In genomic region chr15:83855956-83856355, GRCh38 we compare ENCODE assay signal across 21 cellular contexts.
"Had no signal": no experiment of that assay in that cellular context is flagged by ENCODE, and none has a peak within 500 bp of the region (broad histone marks: within the 10 kb centered on the region; RNA-seq: fewer than 3 reads in every experiment).

No MANE protein-coding gene starts in this region.

- H3K27me3 Mint-ChIP-seq: activated naive CD4-positive, alpha-beta T cell treated with anti-CD3 and anti-CD28 coated beads, Interleukin-2, amount 10 ng/mL, durations not matched to agents 7 days and 5 days had no signal

- H3K27ac ChIP-seq: gastrocnemius medialis, lower lobe of right lung, prostate gland, thyroid gland had no signal

- H3K36me3 Mint-ChIP-seq: activated naive CD4-positive, alpha-beta T cell treated with anti-CD3 and anti-CD28 coated beads, Interleukin-2, amount 10 ng/mL, durations not matched to agents 7 days and 5 days; natural killer cell treated with Interleukin-12 subunit alpha and Interleukin-12 subunit beta and Interleukin-15 and Interleukin-18, amount 100 ng/mL, for 72 hours had no signal

- H3K27ac Mint-ChIP-seq: activated B cell treated with CpG ODN at 0.5 μM for 24 hours; activated CD4-positive, alpha-beta T cell treated with anti-CD3 and anti-CD28 coated beads for 36 hours; activated naive CD4-positive, alpha-beta T cell treated with anti-CD3 and anti-CD28 coated beads, Interleukin-2, amount 10 ng/mL, durations not matched to agents 7 days and 5 days; activated naive CD8-positive, alpha-beta T cell treated with anti-CD3 and anti-CD28 coated beads, Interleukin-2, amount 50 U/mL, for 24 hours; dendritic cell treated with granulocyte-macrophage colony-stimulating factor and Interleukin-4, amounts not matched to agents 40 ng/mL and 50 ng/mL, for 4 days; natural killer cell treated with Interleukin-12 subunit alpha and Interleukin-12 subunit beta and Interleukin-15 and Interleukin-18, amount 100 ng/mL, for 72 hours; T-helper 1 cell treated with Interleukin-12 subunit alpha and Interleukin-12 subunit beta and Interleukin-4 antibody, amounts not matched to agents 30 μg/mL and 1 μg/mL, for 36 hours had no signal

- H3K4me1 Mint-ChIP-seq: activated B cell treated with CpG ODN at 0.5 μM for 24 hours; activated CD4-positive, alpha-beta T cell treated with anti-CD3 and anti-CD28 coated beads for 36 hours; activated naive CD4-positive, alpha-beta T cell treated with anti-CD3 and anti-CD28 coated beads, Interleukin-2, amount 10 ng/mL, durations not matched to agents 7 days and 5 days; activated naive CD8-positive, alpha-beta T cell treated with anti-CD3 and anti-CD28 coated beads, Interleukin-2, amount 50 U/mL, for 24 hours had no signal

- H3K4me3 Mint-ChIP-seq: activated B cell treated with CpG ODN at 0.5 μM for 24 hours; activated CD4-positive, alpha-beta T cell treated with anti-CD3 and anti-CD28 coated beads for 36 hours; activated naive CD4-positive, alpha-beta T cell treated with anti-CD3 and anti-CD28 coated beads, Interleukin-2, amount 10 ng/mL, durations not matched to agents 7 days and 5 days; activated naive CD8-positive, alpha-beta T cell treated with anti-CD3 and anti-CD28 coated beads, Interleukin-2, amount 50 U/mL, for 24 hours; dendritic cell treated with granulocyte-macrophage colony-stimulating factor and Interleukin-4, amounts not matched to agents 40 ng/mL and 50 ng/mL, for 4 days; natural killer cell treated with Interleukin-12 subunit alpha and Interleukin-12 subunit beta and Interleukin-15 and Interleukin-18, amount 100 ng/mL, for 72 hours; T-helper 1 cell treated with Interleukin-12 subunit alpha and Interleukin-12 subunit beta and Interleukin-4 antibody, amounts not matched to agents 30 μg/mL and 1 μg/mL, for 36 hours had no signal

- H3K9me3 ChIP-seq: gastrocnemius medialis, lower lobe of right lung, prostate gland, right atrium auricular region, thyroid gland had no signal

- H3K36me3 ChIP-seq: gastrocnemius medialis, lower lobe of right lung, prostate gland, right atrium auricular region, thyroid gland had no signal

- H3K4me3 ChIP-seq: gastrocnemius medialis, lower lobe of right lung, prostate gland, right atrium auricular region, thyroid gland had no signal

- H3K27me3 ChIP-seq: gastrocnemius medialis, right atrium auricular region, thyroid gland had no signal

- DNase-seq: activated B cell treated with CpG ODN at 0.5 μM for 24 hours; activated CD4-positive, alpha-beta T cell treated with anti-CD3 and anti-CD28 coated beads for 36 hours; activated CD4-positive, alpha-beta T cell treated with anti-CD3 and anti-CD28 coated beads, Interleukin-2, amount 50 U/mL, for 48 hours; activated naive CD4-positive, alpha-beta T cell treated with anti-CD3 and anti-CD28 coated beads, Interleukin-2, amount 10 ng/mL, durations not matched to agents 7 days and 5 days; activated naive CD8-positive, alpha-beta T cell treated with anti-CD3 and anti-CD28 coated beads, Interleukin-2, amount 50 U/mL, for 24 hours; activated T-cell treated with anti-CD3 and anti-CD28 coated beads, Interleukin-2, amount 50 U/mL, for 48 hours; caudate nucleus; effector CD4-positive, alpha-beta T cell; gastrocnemius medialis; islet precursor cell; left colon; lower lobe of right lung; stimulated activated CD4-positive, alpha-beta T cell treated with anti-CD3 and anti-CD28 coated beads, Interleukin-4, amount 100 ng/mL, for 24 hours; stimulated activated naive CD8-positive, alpha-beta T cell treated with anti-CD3 and anti-CD28 coated beads, Interleukin-15, Interleukin-2, amounts not matched to agents 100 U/mL and 50 U/mL, for 24 hours; T1000; thyroid gland had no signal

- ATAC-seq: activated CD4-positive, alpha-beta T cell treated with anti-CD3 and anti-CD28 coated beads for 36 hours; activated naive CD8-positive, alpha-beta T cell treated with anti-CD3 and anti-CD28 coated beads, Interleukin-2, amount 50 U/mL, for 24 hours; gastrocnemius medialis; left colon; lower lobe of right lung; natural killer cell treated with Interleukin-12 subunit alpha and Interleukin-12 subunit beta and Interleukin-15 and Interleukin-18, amount 100 ng/mL, for 72 hours; stimulated activated naive CD8-positive, alpha-beta T cell treated with anti-CD3 and anti-CD28 coated beads, Interleukin-15, Interleukin-2, amounts not matched to agents 100 U/mL and 50 U/mL, for 24 hours had no signal

- H3K4me1 ChIP-seq: gastrocnemius medialis, prostate gland, thyroid gland had no signal

- H3K9me3 Mint-ChIP-seq: activated naive CD4-positive, alpha-beta T cell treated with anti-CD3 and anti-CD28 coated beads, Interleukin-2, amount 10 ng/mL, durations not matched to agents 7 days and 5 days; activated naive CD8-positive, alpha-beta T cell treated with anti-CD3 and anti-CD28 coated beads, Interleukin-2, amount 50 U/mL, for 24 hours; dendritic cell treated with granulocyte-macrophage colony-stimulating factor and Interleukin-4, amounts not matched to agents 40 ng/mL and 50 ng/mL, for 4 days; natural killer cell treated with Interleukin-12 subunit alpha and Interleukin-12 subunit beta and Interleukin-15 and Interleukin-18, amount 100 ng/mL, for 72 hours; T-helper 1 cell treated with Interleukin-12 subunit alpha and Interleukin-12 subunit beta and Interleukin-4 antibody, amounts not matched to agents 30 μg/mL and 1 μg/mL, for 36 hours had no signal
